ENCODE assay signal across 10 cellular contexts in genomic region chr12:1171657-1172056, GRCh38.
DNase-seq lines count a peak whose midpoint lies in the region; ATAC-seq, FAIRE-seq and TF ChIP-seq lines count a peak whose summit lies in the region.
"Had no signal": no experiment of that assay in that cellular context is flagged by ENCODE, and none has a peak within 500 bp of the region (broad histone marks: within the 10 kb centered on the region; RNA-seq: fewer than 3 reads in every experiment).

No MANE protein-coding gene starts in this region.

- H3K4me1 Mint-ChIP-seq in activated naive CD4-positive, alpha-beta T cell treated with anti-CD3 and anti-CD28 coated beads, Interleukin-2, amount 10 ng/mL, durations not matched to agents 7 days and 5 days, result no peaks in the 10 kb centered on the region

- peak; percentile 60 to 84 (median 64) for ATAC-seq in psoas muscle

- DNase-seq in HTR-8/SVneo (ENCODE audit: insufficient read length, low spot score) (peak; percentile 30), NCI-H446 treated with DMSO at 0.1 percent for 48 hours (lab: John Stamatoyannopoulos, UW) (peak; percentile 75), choroid plexus epithelial cell (ENCODE audit: low read depth) (peak; percentile 12), psoas muscle (no peak), frontal cortex (ENCODE audit: low spot score in 2 of 2) (no peak)
- no peak for DNase-seq in activated T-cell treated with anti-CD3 and anti-CD28 coated beads, Interleukin-2, amount 50 U/mL, for 1 hour
- DNase-seq in activated naive CD4-positive, alpha-beta T cell treated with anti-CD3 and anti-CD28 coated beads, Interleukin-2, amount 10 ng/mL, durations not matched to agents 7 days and 5 days, result no peak
- no peak for DNase-seq in stimulated activated CD4-positive, alpha-beta T cell treated with anti-CD3 and anti-CD28 coated beads, Interleukin-1b, Interleukin-23, amount 100 ng/mL, for 48 hours
- DNase-seq: activated CD4-positive, CD25-positive, alpha-beta regulatory T cell; Kasumi-1 had no signal

- no peak overlapping the region for H3K27ac Mint-ChIP-seq in activated naive CD4-positive, alpha-beta T cell treated with anti-CD3 and anti-CD28 coated beads, Interleukin-2, amount 10 ng/mL, durations not matched to agents 7 days and 5 days

- CTCF ChIA-PET in activated naive CD4-positive, alpha-beta T cell treated with anti-CD3 and anti-CD28 coated beads, Interleukin-2, amount 10 ng/mL, durations not matched to agents 7 days and 5 days (lab: Charles Lee), result interaction anchor here (0.6 kb wide), 1 partner anchor 75 kb away, joined by 3 read pairs; no protein-coding TSS in a partner anchor

- H3K27me3 ChIP-seq in psoas muscle (ENCODE audit: insufficient read depth in 3 of 3, low read length in 2 of 3), result no peaks in the 10 kb centered on the region

- no peaks in the 10 kb centered on the region for H3K9me3 Mint-ChIP-seq in activated naive CD4-positive, alpha-beta T cell treated with anti-CD3 and anti-CD28 coated beads, Interleukin-2, amount 10 ng/mL, durations not matched to agents 7 days and 5 days

- H3K4me3 ChIP-seq in choroid plexus epithelial cell (ENCODE audit: low read depth, low read length) (no peak overlapping the region), psoas muscle (no peak overlapping the region)

- peaks cover 8% of the 10 kb centered on the region for H3K36me3 Mint-ChIP-seq in activated naive CD4-positive, alpha-beta T cell treated with anti-CD3 and anti-CD28 coated beads, Interleukin-2, amount 10 ng/mL, durations not matched to agents 7 days and 5 days

- TF ChIP-seq CTCF in choroid plexus epithelial cell (conservative IDR thresholded peaks at IDR 0.05; ENCODE audit: low read depth, low read length) (no peak), psoas muscle (IDR thresholded peaks at IDR 0.05) (no peak)

- H3K36me3 ChIP-seq in psoas muscle (ENCODE audit: insufficient read depth in 1 of 2, low read depth in 1 of 2), result no peaks in the 10 kb centered on the region

- H3K27ac ChIP-seq in psoas muscle, result peak overlapping the region; percentile 36

- H3K9me3 ChIP-seq in psoas muscle, result no peaks in the 10 kb centered on the region

- H3K4me3 Mint-ChIP-seq in activated naive CD4-positive, alpha-beta T cell treated with anti-CD3 and anti-CD28 coated beads, Interleukin-2, amount 10 ng/mL, durations not matched to agents 7 days and 5 days, result no peak overlapping the region

- WGBS in psoas muscle, 3 donors, result 4 to 15% (median 14%) methylated on average over 1 of the region's 1 CpG

- H3K27me3 Mint-ChIP-seq in activated naive CD4-positive, alpha-beta T cell treated with anti-CD3 and anti-CD28 coated beads, Interleukin-2, amount 10 ng/mL, durations not matched to agents 7 days and 5 days, result no peaks in the 10 kb centered on the region

- peaks cover 27% of the 10 kb centered on the region for H3K4me1 ChIP-seq in psoas muscle

- no peak for FAIRE-seq in HTR-8/SVneo (lab: Jason Lieb, UNC)
- no peak for FAIRE-seq in frontal cortex (lab: Jason Lieb, UNC)

- intact Hi-C loops in psoas muscle (cut with DNase I), result no loop called here

Comparison
In these comparisons a context has a peak if more than half of its experiments do, and no peak if none do; other contexts are left out.
1. DNase-seq: peak in HTR-8/SVneo (single experiment), NCI-H446 treated with DMSO at 0.1 percent for 48 hours (single experiment) and choroid plexus epithelial cell (single experiment); none in psoas muscle (0 of 2), activated T-cell treated with anti-CD3 and anti-CD28 coated beads, Interleukin-2, amount 50 U/mL, for 1 hour (single experiment), activated naive CD4-positive, alpha-beta T cell treated with anti-CD3 and anti-CD28 coated beads, Interleukin-2, amount 10 ng/mL, durations not matched to agents 7 days and 5 days (single experiment), stimulated activated CD4-positive, alpha-beta T cell treated with anti-CD3 and anti-CD28 coated beads, Interleukin-1b, Interleukin-23, amount 100 ng/mL, for 48 hours (single experiment) and frontal cortex (0 of 2).